In genomic region chr17:18040287-18040858, GRCh38 we compare ENCODE assay signal across 8 cellular contexts. TPM values are rescaled to one million over a fixed set of nuclear protein-coding genes. Genes with fewer than 3 reads are reported as not detected.
DNase-seq lines count a peak whose midpoint lies in the region; ATAC-seq lines count a peak whose summit lies in the region.

No MANE protein-coding gene starts in this region.

- peak overlapping the region; percentile 88 for H3K4me3 Mint-ChIP-seq in central memory CD8-positive, alpha-beta T cell

- H3K4me1 Mint-ChIP-seq in central memory CD8-positive, alpha-beta T cell: peaks cover 60% of the 10 kb centered on the region

- no peaks in the 10 kb centered on the region for H3K27me3 Mint-ChIP-seq in central memory CD8-positive, alpha-beta T cell

- H3K36me3 ChIP-seq in muscle layer of duodenum (ENCODE audit: control insufficient read depth in 1 of 2, insufficient read depth in 2 of 2, low read length in 2 of 2): peaks cover 0 to 5% of the 10 kb centered on the region in 2 donors

- no peak overlapping the region for H3K27ac ChIP-seq in muscle layer of duodenum (ENCODE audit: low read length)

- peaks cover 10% of the 10 kb centered on the region for H3K36me3 Mint-ChIP-seq in central memory CD8-positive, alpha-beta T cell (ENCODE audit: insufficient read depth)

- in situ Hi-C loops in KBM-7 (cut with MboI; ENCODE audit: low pct_unique_long_range_greater_than_20kb, low sequenced_read_pairs): no loop called here

- peak; percentile 20 for DNase-seq in AG20443 (ENCODE audit: low spot score)
- peak; percentile 15 for DNase-seq in KBM-7
- no peak for DNase-seq in central memory CD8-positive, alpha-beta T cell (ENCODE audit: low spot score in 2 of 2)
- no peak for DNase-seq in NCI-H146 (lab: John Stamatoyannopoulos, UW)
- DNase-seq in ureter (ENCODE audit: low spot score): no peak

- no peaks in the 10 kb centered on the region for H3K27me3 ChIP-seq in muscle layer of duodenum (ENCODE audit: low read depth, low read length)

- no peaks in the 10 kb centered on the region for H3K9me3 ChIP-seq in muscle layer of duodenum (ENCODE audit: control insufficient read depth in 1 of 2, low read length in 2 of 2)

- peak overlapping the region; percentile 82 to 94 for H3K4me3 ChIP-seq in muscle layer of duodenum (ENCODE audit: low read depth in 1 of 2, low read length in 2 of 2)

- peak overlapping the region; percentile 89 for H3K27ac Mint-ChIP-seq in central memory CD8-positive, alpha-beta T cell (ENCODE audit: low read depth)

- H3K9me3 Mint-ChIP-seq in central memory CD8-positive, alpha-beta T cell: no peaks in the 10 kb centered on the region

- ATAC-seq in central memory CD8-positive, alpha-beta T cell (replicated peaks; ENCODE audit: extremely low read depth, poor library complexity, severe bottlenecking): no peak
- no peak for ATAC-seq in HG03095 (IDR thresholded peaks at IDR 0.05; ENCODE audit: unreplicated experiment)
- ATAC-seq in HG02623 (IDR thresholded peaks at IDR 0.05; ENCODE audit: unreplicated experiment): no peak

- peaks cover 21 to 31% of the 10 kb centered on the region in 2 donors for H3K4me1 ChIP-seq in muscle layer of duodenum (ENCODE audit: control insufficient read depth in 1 of 2, insufficient read depth in 2 of 2, low read length in 2 of 2)

RNA-seq across cellular contexts. Expression of gene GID4, which starts 1.2 kb away (rescaled TPM):
- total RNA-seq in ureter: 12.4 TPM

RNA-seq across cellular contexts. Expression of gene ATPAF2, which starts 1.4 kb away (rescaled TPM):
- 26.1 TPM for total RNA-seq in ureter

RNA-seq across cellular contexts. Expression of gene DRG2, which starts 47.4 kb away (rescaled TPM):
- 56.3 TPM for total RNA-seq in ureter

Comparison
In these comparisons a context has a peak if more than half of its experiments do, and no peak if none do; other contexts are left out.
1. DNase-seq: peak in AG20443 (single experiment) and KBM-7 (single experiment); none in central memory CD8-positive, alpha-beta T cell (0 of 2), NCI-H146 (single experiment) and ureter (single experiment).